Comparison of ENCODE assay signal across 9 cellular contexts in genomic region chr4:55635760-55636621, GRCh38. TPM values are rescaled to one million over a fixed set of nuclear protein-coding genes. Genes with fewer than 3 reads are reported as not detected.
DNase-seq lines count a peak whose midpoint lies in the region; ATAC-seq and TF ChIP-seq lines count a peak whose summit lies in the region.
"Had no signal": no experiment of that assay in that cellular context is flagged by ENCODE, and none has a peak within 500 bp of the region (broad histone marks: within the 10 kb centered on the region; RNA-seq: fewer than 3 reads in every experiment).

A gene with protein sequence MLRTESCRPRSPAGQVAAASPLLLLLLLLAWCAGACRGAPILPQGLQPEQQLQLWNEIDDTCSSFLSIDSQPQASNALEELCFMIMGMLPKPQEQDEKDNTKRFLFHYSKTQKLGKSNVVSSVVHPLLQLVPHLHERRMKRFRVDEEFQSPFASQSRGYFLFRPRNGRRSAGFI (minus strand): TSS chr4:55636298. CDS start chr4:55636192, 106 bp downstream.

- in situ Hi-C loops in brain microvascular endothelial cell (cut with HindIII; ENCODE audit: low pct_ligation_motif_present, low sequenced_read_pairs): no loop called here

- ATAC-seq in GM19035 (IDR thresholded peaks at IDR 0.05; ENCODE audit: unreplicated experiment) (peak; percentile 73), HG03460 (IDR thresholded peaks at IDR 0.05; ENCODE audit: unreplicated experiment) (peak; percentile 67)

- H3K9me3 ChIP-seq in BE2C (no peaks in the 10 kb centered on the region), SJCRH30 (replicated peaks) (no peaks in the 10 kb centered on the region)

- H3K27ac ChIP-seq in SJCRH30: no peak within 1 kb of the TSS
- no peak within 1 kb of the TSS for H3K27ac ChIP-seq in brain microvascular endothelial cell

- H3K27me3 ChIP-seq in BE2C: peaks cover 37% of the 10 kb centered on the region
- H3K27me3 ChIP-seq in SJCRH30: peaks cover 9% of the 10 kb centered on the region; the same call in 1 of the 2 replicates
- peaks cover 4% of the 10 kb centered on the region for H3K27me3 ChIP-seq in brain microvascular endothelial cell (replicated peaks)
- peaks cover 9% of the 10 kb centered on the region for H3K27me3 ChIP-seq in kidney epithelial cell (ENCODE audit: control insufficient read depth, insufficient read depth, low read length)

- TF ChIP-seq CTCF in BE2C (IDR thresholded peaks at IDR 0.05; ENCODE audit: low read depth, low read length) (no peak), brain microvascular endothelial cell (IDR thresholded peaks at IDR 0.05; ENCODE audit: low read depth, low read length, missing control alignments) (no peak), kidney epithelial cell (IDR thresholded peaks at IDR 0.05; ENCODE audit: insufficient read depth, low read length, poor library complexity, severe bottlenecking) (peak; percentile 2)

- H3K4me3 ChIP-seq in BE2C (ENCODE audit: low read depth, low read length): peak within 1 kb of the TSS; percentile 19
- H3K4me3 ChIP-seq in SJCRH30: peak within 1 kb of the TSS; percentile 61
- H3K4me3 ChIP-seq in brain microvascular endothelial cell (ENCODE audit: low read depth, low read length): peak within 1 kb of the TSS; percentile 47
- peak within 1 kb of the TSS; percentile 49 for H3K4me3 ChIP-seq in kidney epithelial cell (ENCODE audit: low read depth, low read length)

- H3K4me1 ChIP-seq in BE2C (no peaks in the 10 kb centered on the region), SJCRH30 (no peaks in the 10 kb centered on the region)

- DNase-seq in BE2C (peak; percentile 67), SJCRH30 (peak; percentile 66 to 74), brain microvascular endothelial cell (no peak), kidney epithelial cell (ENCODE audit: low read depth) (no peak), NAMALWA (ENCODE audit: low spot score) (no peak)
- DNase-seq in stimulated activated CD4-positive, alpha-beta T cell treated with anti-CD3 and anti-CD28 coated beads, TNF-alpha, amount 100 ng/mL, for 48 hours (ENCODE audit: low read depth in 3 of 3): peak in 2 of 3 donors; percentile 14 to 17

- H3K36me3 ChIP-seq in BE2C: no peaks in the 10 kb centered on the region
- H3K36me3 ChIP-seq in SJCRH30: no peaks in the 10 kb centered on the region
- H3K36me3 ChIP-seq in brain microvascular endothelial cell (replicated peaks): no peaks in the 10 kb centered on the region
- H3K36me3 ChIP-seq in kidney epithelial cell (ENCODE audit: control insufficient read depth, insufficient read depth, low read length): no peaks in the 10 kb centered on the region

RNA-seq across cellular contexts. Expression of the gene that starts here (rescaled TPM):
- not detected for polyA plus RNA-seq in BE2C (2012; ENCODE audit: insufficient read depth, insufficient read length, low read depth)
- 8.4 and 8.6 TPM in 2 replicates for total RNA-seq in SJCRH30 (2014; rRNA removed; shearing (Covaris generic))
- total RNA-seq in kidney epithelial cell: 0.55 and 0.71 TPM in 2 replicates
- polyA plus RNA-seq: liver had no signal

Comparison
In these comparisons a context has a peak if more than half of its experiments do, and no peak if none do; other contexts are left out.
1. DNase-seq: peak in BE2C (single experiment), SJCRH30 (2 of 2) and stimulated activated CD4-positive, alpha-beta T cell treated with anti-CD3 and anti-CD28 coated beads, TNF-alpha, amount 100 ng/mL, for 48 hours (2 of 3); none in brain microvascular endothelial cell (single experiment), kidney epithelial cell (single experiment) and NAMALWA (single experiment).
2. Peak in every context shown above with its lines, with median percentiles within 50 percentile points of each other: H3K4me3 ChIP-seq.